Comparison of ENCODE assay signal across 9 cellular contexts in the genomic region with DNA sequence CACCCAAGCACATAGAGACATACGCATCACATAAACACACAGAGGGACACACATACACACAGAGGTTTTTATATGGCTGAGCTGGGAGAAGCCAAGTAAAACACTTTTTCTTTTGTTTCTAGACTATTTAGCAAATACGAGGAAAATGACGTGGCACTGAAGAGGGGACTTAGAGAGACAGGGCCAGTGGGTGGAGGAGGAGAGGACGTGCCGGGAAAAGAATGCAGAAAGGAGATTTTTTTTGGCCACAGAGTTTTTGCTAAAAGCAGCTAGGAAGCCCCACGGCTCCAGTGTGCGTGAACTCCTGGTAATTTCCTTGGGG.
A peak's percentile ranks its signal among the peaks of the same experiment; 100 is the strongest.
DNase-seq lines count a peak whose midpoint lies in the region; ATAC-seq, FAIRE-seq and TF ChIP-seq lines count a peak whose summit lies in the region.
"Had no signal": no experiment of that assay in that cellular context is flagged by ENCODE, and none has a peak within 500 bp of the region (broad histone marks: within the 10 kb centered on the region; RNA-seq: fewer than 3 reads in every experiment).

No MANE protein-coding gene starts in this region.

- no peaks in the 10 kb centered on the region for H3K9me1 ChIP-seq in endothelial cell of umbilical vein (replicated peaks; ENCODE audit: control insufficient read depth, extremely low read depth, insufficient read depth, low read length)

- H3K79me2 ChIP-seq in endothelial cell of umbilical vein (ENCODE audit: control insufficient read depth, insufficient read depth, low read length) = no peaks in the 10 kb centered on the region
- H3K79me2 ChIP-seq in OCI-LY7 (ENCODE audit: insufficient read depth, low read depth, low read length) = no peaks in the 10 kb centered on the region

- H3K27ac ChIP-seq in HUES64 (ENCODE audit: low read depth, low read length) (peak overlapping the region; percentile 96), endothelial cell of umbilical vein (ENCODE audit: insufficient read depth, low read depth, low read length) (peak overlapping the region; percentile 99), OCI-LY7 (ENCODE audit: low read depth, low read length, poor library complexity, severe bottlenecking) (no peak overlapping the region)

- no peaks in the 10 kb centered on the region for H3K9me3 Mint-ChIP-seq in CD14-positive monocyte

- no peak for FAIRE-seq in endothelial cell of umbilical vein (lab: Jason Lieb, UNC)

- intact Hi-C loops in endothelial cell of umbilical vein (cut with micrococcal nuclease) (loop anchor here (1.0 to 5.0 kb wide), 10 partner anchors 23 to 533 kb away; no protein-coding TSS in a partner anchor), sciatic nerve (cut with DNase I) (no loop called here), OCI-LY7 (cut with micrococcal nuclease; ENCODE audit: unreplicated experiment) (no loop called here), CD14-positive monocyte (cut with micrococcal nuclease) (no loop called here)

- POLR2A ChIA-PET in endothelial cell of umbilical vein (lab: Charles Lee) (interaction anchor here (1.6 kb wide), 1 partner anchor 169 kb away, joined by 18 read pairs; a partner anchor contains a TSS), OCI-LY7 (lab: Charles Lee) (no interaction called here)

- H3K9me2 ChIP-seq in OCI-LY7 (ENCODE audit: insufficient read depth, low read length) = no peaks in the 10 kb centered on the region

- dilution Hi-C loops in endothelial cell of umbilical vein (cut with MboI; ENCODE audit: extremely low pct_ligation_motif_present, low sequenced_read_pairs) = no loop called here

- WGBS in HUES64 = 28% methylated on average over 7 of the region's 7 CpGs

- H3K27me3 ChIP-seq in HUES64 (ENCODE audit: insufficient read depth, low read length) (no peaks in the 10 kb centered on the region), endothelial cell of umbilical vein (ENCODE audit: control insufficient read depth in 2 of 2, insufficient read depth in 2 of 2, low read length in 2 of 2) (no peaks in the 10 kb centered on the region)

- no peak overlapping the region for H3K27ac Mint-ChIP-seq in CD14-positive monocyte
- H3K27ac Mint-ChIP-seq: activated naive CD8-positive, alpha-beta T cell treated with anti-CD3 and anti-CD28 coated beads, Interleukin-2, amount 10 ng/mL, durations not matched to agents 7 days and 5 days had no signal

- BruUV-seq in endothelial cell of umbilical vein (replicated peaks; lab: Mats Ljungman, UMichigan) (TSS peak; percentile 85), OCI-LY7 (replicated peaks; lab: Mats Ljungman, UMichigan) (no TSS peak)

- H3K27me3 Mint-ChIP-seq in CD14-positive monocyte (ENCODE audit: low read depth in 3 of 3) = peaks cover 0 to under 1% (median 0%) of the 10 kb centered on the region in 3 donors
- H3K27me3 Mint-ChIP-seq: activated naive CD8-positive, alpha-beta T cell treated with anti-CD3 and anti-CD28 coated beads, Interleukin-2, amount 10 ng/mL, durations not matched to agents 7 days and 5 days had no signal

- H3K36me3 ChIP-seq in HUES64 (ENCODE audit: insufficient read depth, low read length) (no peaks in the 10 kb centered on the region), endothelial cell of umbilical vein (ENCODE audit: control insufficient read depth in 2 of 2, extremely low read depth in 1 of 2, insufficient read depth in 2 of 2, low read length in 2 of 2) (no peaks in the 10 kb centered on the region), OCI-LY7 (ENCODE audit: insufficient read depth, low read length) (no peaks in the 10 kb centered on the region)

- no peak overlapping the region for H3K4me3 Mint-ChIP-seq in CD14-positive monocyte
- H3K4me3 Mint-ChIP-seq: activated naive CD8-positive, alpha-beta T cell treated with anti-CD3 and anti-CD28 coated beads, Interleukin-2, amount 10 ng/mL, durations not matched to agents 7 days and 5 days had no signal

- ATAC-seq in GM19455 (IDR thresholded peaks at IDR 0.05; ENCODE audit: unreplicated experiment) (peak; percentile 13), sciatic nerve (peak; percentile 43)

- H3K36me3 Mint-ChIP-seq in CD14-positive monocyte = no peaks in the 10 kb centered on the region

- CTCF ChIA-PET in endothelial cell of umbilical vein (lab: Charles Lee) = interaction anchor here (0.9 to 1.8 kb wide), 9 partner anchors 19 to 534 kb away, joined by 3 to 9 read pairs (median 4); a partner anchor contains a TSS
- CTCF ChIA-PET in OCI-LY7 (lab: Charles Lee; ENCODE audit: unreplicated experiment) = no interaction called here

- peaks cover 17% of the 10 kb centered on the region for H3K4me1 Mint-ChIP-seq in CD14-positive monocyte

- TF ChIP-seq POLR2A in endothelial cell of umbilical vein (IDR thresholded peaks at IDR 0.05; ENCODE audit: low read depth, low read length) = peak; percentile 8

- H4K20me1 ChIP-seq in endothelial cell of umbilical vein (replicated peaks; ENCODE audit: control insufficient read depth, extremely low read depth, insufficient read depth, low read length) (no peaks in the 10 kb centered on the region), OCI-LY7 (ENCODE audit: insufficient read depth, low read length) (no peaks in the 10 kb centered on the region)

- DNase-seq in endothelial cell of umbilical vein (ENCODE audit: low read depth, low spot score) = no peak
- no peak for DNase-seq in sciatic nerve (ENCODE audit: low spot score)
- no peak for DNase-seq in OCI-LY7 (ENCODE audit: low spot score)
- DNase-seq in superior temporal gyrus (ENCODE audit: extremely low spot score) = no peak
- no peak for DNase-seq in nucleus accumbens (lab: John Stamatoyannopoulos, UW)
- no peak for DNase-seq in CD14-positive monocyte (ENCODE audit: low spot score)
- DNase-seq: activated naive CD8-positive, alpha-beta T cell treated with anti-CD3 and anti-CD28 coated beads, Interleukin-2, amount 10 ng/mL, durations not matched to agents 7 days and 5 days had no signal

- H3K9ac ChIP-seq in HUES64 (ENCODE audit: low read depth, low read length) = peak overlapping the region; percentile 76
- H3K9ac ChIP-seq in endothelial cell of umbilical vein (replicated peaks; ENCODE audit: extremely low read depth, insufficient read depth, low read length) = peak overlapping the region; percentile 95

- H3K4me2 ChIP-seq in endothelial cell of umbilical vein (ENCODE audit: insufficient read depth, low read length) (peak overlapping the region; percentile 83), OCI-LY7 (ENCODE audit: low read length) (no peak overlapping the region)

- H3K9me3 ChIP-seq in HUES64 (ENCODE audit: insufficient read depth, low read depth, low read length) (no peaks in the 10 kb centered on the region), endothelial cell of umbilical vein (replicated peaks; ENCODE audit: control insufficient read depth, insufficient read depth, low read length) (no peaks in the 10 kb centered on the region), OCI-LY7 (ENCODE audit: low read length) (no peaks in the 10 kb centered on the region)

- H3K4me1 ChIP-seq in HUES64 (ENCODE audit: insufficient read depth, low read length) (peaks cover 50% of the 10 kb centered on the region), endothelial cell of umbilical vein (ENCODE audit: control insufficient read depth, extremely low read depth, insufficient read depth, low read length) (peaks cover 53% of the 10 kb centered on the region), OCI-LY7 (ENCODE audit: insufficient read depth, low read length, poor library complexity, severe bottlenecking) (no peaks in the 10 kb centered on the region)

- H3K4me3 ChIP-seq in HUES64 (ENCODE audit: low read length) = peak overlapping the region; percentile 35
- peak overlapping the region in 2 of 3 experiments; percentile 4 to 60 for H3K4me3 ChIP-seq in endothelial cell of umbilical vein (replicated peaks in 1 of 3; ENCODE audit: insufficient read depth in 1 of 3, low read depth in 1 of 3, low read length in 3 of 3)
- H3K4me3 ChIP-seq in OCI-LY7 (ENCODE audit: low read depth, low read length, poor library complexity, severe bottlenecking) = no peak overlapping the region

- H2AFZ ChIP-seq in endothelial cell of umbilical vein (ENCODE audit: low read depth, low read length) = peak overlapping the region; percentile 9
- H2AFZ ChIP-seq in OCI-LY7 (ENCODE audit: low read length) = no peak overlapping the region

- TF ChIP-seq CTCF in endothelial cell of umbilical vein (IDR thresholded peaks at IDR 0.05; ENCODE audit: extremely low read depth in 1 of 2, insufficient read depth in 1 of 2, low read depth in 1 of 2, low read length in 2 of 2) = no peak
- TF ChIP-seq CTCF in OCI-LY7 (conservative IDR thresholded peaks at IDR 0.05; ENCODE audit: low read length) = no peak
- no peak for TF ChIP-seq CTCF in CD14-positive monocyte (IDR thresholded peaks at IDR 0.05)

TF ChIP-seq in endothelial cell of umbilical vein, 7 proteins besides CTCF, POLR2A, EP300 and RAD21:
- TF ChIP-seq FOS (IDR thresholded peaks at IDR 0.05; ENCODE audit: borderline replicate concordance, insufficient read depth, low read length) (no peak), POLR2AphosphoS5 (IDR thresholded peaks at IDR 0.05; ENCODE audit: insufficient read depth, low read depth, low read length) (no peak), JUN (IDR thresholded peaks at IDR 0.05; ENCODE audit: borderline replicate concordance, insufficient read depth, insufficient read length, low read depth) (no peak), MYC (IDR thresholded peaks at IDR 0.05; ENCODE audit: low read depth, low read length) (no peak), GATA2 (IDR thresholded peaks at IDR 0.05; ENCODE audit: insufficient read depth, insufficient read length, low read depth, low read length) (no peak)
- TF ChIP-seq, protein P1, sequence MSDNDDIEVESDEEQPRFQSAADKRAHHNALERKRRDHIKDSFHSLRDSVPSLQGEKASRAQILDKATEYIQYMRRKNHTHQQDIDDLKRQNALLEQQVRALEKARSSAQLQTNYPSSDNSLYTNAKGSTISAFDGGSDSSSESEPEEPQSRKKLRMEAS (IDR thresholded peaks at IDR 0.05; ENCODE audit: insufficient read depth, insufficient read length) = no peak
